Comparison of ENCODE assay signal across 1 cellular context in genomic region chr6:26532699-26533523, GRCh38.
TF ChIP-seq lines count a peak whose summit lies in the region.

No MANE protein-coding gene starts in this region.

TF ChIP-seq in HEK293, 187 proteins besides CTCF, POLR2A, EP300 and RAD21 (continued from another document and continues in another):
- TF ChIP-seq TRIM28 (IDR thresholded peaks at IDR 0.05; ENCODE audit: borderline replicate concordance, low read length) (peak; percentile 76; the same call in 1 of the 2 replicates), ZNF221 (tag by site-specific recombination; IDR thresholded peaks at IDR 0.05; ENCODE audit: borderline replicate concordance) (no peak; the same call in 1 of the 2 replicates), SCRT1 (tag by site-specific recombination; IDR thresholded peaks at IDR 0.05; ENCODE audit: borderline replicate concordance) (no peak), WT1 (tag by site-specific recombination; IDR thresholded peaks at IDR 0.05) (0 out of 2 replicates have a peak, but pooled peaks have one; percentile 8), ZNF18 (tag by site-specific recombination; IDR thresholded peaks at IDR 0.05) (no peak; the same call in 1 of the 2 replicates), ZNF324 (tag by site-specific recombination; IDR thresholded peaks at IDR 0.05) (peak; percentile 85), ZNF621 (tag by site-specific recombination; IDR thresholded peaks at IDR 0.05) (no peak), ZNF473 (tag by site-specific recombination; IDR thresholded peaks at IDR 0.05) (no peak), IKZF3 (tag by site-specific recombination; IDR thresholded peaks at IDR 0.05) (peak; percentile 50), PRDM6 (tag by site-specific recombination; IDR thresholded peaks at IDR 0.05) (0 out of 2 replicates have a peak, but pooled peaks have one; percentile 8), ZNF274 (IDR thresholded peaks at IDR 0.05; ENCODE audit: low read length) (no peak), ZNF274 (tag by site-specific recombination; IDR thresholded peaks at IDR 0.05; ENCODE audit: borderline replicate concordance) (no peak), ZNF596 (tag by site-specific recombination; IDR thresholded peaks at IDR 0.05) (no peak), KLF7 (tag by site-specific recombination; IDR thresholded peaks at IDR 0.05; ENCODE audit: borderline replicate concordance) (no peak), ZFP37 (tag by site-specific recombination; IDR thresholded peaks at IDR 0.05) (peak; percentile 90; the same call in 1 of the 2 replicates), KLF16 (tag by site-specific recombination; IDR thresholded peaks at IDR 0.05) (no peak), ZNF350 (tag by site-specific recombination; IDR thresholded peaks at IDR 0.05) (no peak), ZFP41 (tag by site-specific recombination; IDR thresholded peaks at IDR 0.05; ENCODE audit: borderline replicate concordance) (no peak), ZBTB1 (tag by site-specific recombination; IDR thresholded peaks at IDR 0.05) (no peak), ZSCAN30 (tag by site-specific recombination; IDR thresholded peaks at IDR 0.05) (peak; percentile 92), ZBTB11 (tag by site-specific recombination; conservative IDR thresholded peaks at IDR 0.05; ENCODE audit: low read depth) (no peak), ZNF10 (tag by site-specific recombination; IDR thresholded peaks at IDR 0.05) (peak; percentile 86; the same call in 1 of the 2 replicates), ZNF768 (tag by site-specific recombination; IDR thresholded peaks at IDR 0.05) (no peak), YY1 (tag by site-specific recombination; IDR thresholded peaks at IDR 0.05) (peak; percentile 62; the same call in 1 of the 2 replicates), ZNF391 (tag by site-specific recombination; IDR thresholded peaks at IDR 0.05; ENCODE audit: borderline replicate concordance, low read depth) (peak; percentile 52; the same call in 1 of the 2 replicates), ZNF677 (tag by site-specific recombination; IDR thresholded peaks at IDR 0.05) (0 out of 2 replicates have a peak, but pooled peaks have one; percentile 10), SP7 (tag by site-specific recombination; IDR thresholded peaks at IDR 0.05) (peak; percentile 73), ZNF777 (tag by site-specific recombination; IDR thresholded peaks at IDR 0.05; ENCODE audit: borderline replicate concordance) (no peak), MZF1 (tag by site-specific recombination; IDR thresholded peaks at IDR 0.05; ENCODE audit: borderline replicate concordance) (peak; percentile 45; the same call in 1 of the 2 replicates), ZNF211 (tag by site-specific recombination; IDR thresholded peaks at IDR 0.05; ENCODE audit: low read depth) (no peak), FEZF1 (tag by site-specific recombination; IDR thresholded peaks at IDR 0.05) (no peak), GLIS2 (tag by site-specific recombination; IDR thresholded peaks at IDR 0.05) (no peak), ZXDB (tag by site-specific recombination; IDR thresholded peaks at IDR 0.05) (peak; percentile 37; the same call in 1 of the 2 replicates), ZNF335 (tag by site-specific recombination; conservative IDR thresholded peaks at IDR 0.05) (peak; percentile 87), ZNF341 (tag by site-specific recombination; IDR thresholded peaks at IDR 0.05; ENCODE audit: low read depth) (peak; percentile 31; the same call in 1 of the 2 replicates), ZBTB8A (tag by site-specific recombination; IDR thresholded peaks at IDR 0.05) (peak; percentile 43; the same call in 1 of the 2 replicates), ZNF426 (tag by site-specific recombination; IDR thresholded peaks at IDR 0.05) (no peak), SP2 (tag by site-specific recombination; IDR thresholded peaks at IDR 0.05) (no peak), ZNF394 (tag by site-specific recombination; IDR thresholded peaks at IDR 0.05; ENCODE audit: borderline replicate concordance) (peak; percentile 95), ZNF529 (tag by site-specific recombination; IDR thresholded peaks at IDR 0.05; ENCODE audit: insufficient replicate concordance) (no peak), ZNF501 (tag by site-specific recombination; IDR thresholded peaks at IDR 0.05) (peak; percentile 86), ZNF654 (tag by site-specific recombination; IDR thresholded peaks at IDR 0.05; ENCODE audit: low read depth) (no peak), ZNF311 (tag by site-specific recombination; IDR thresholded peaks at IDR 0.05; ENCODE audit: borderline replicate concordance) (no peak), OSR2 (tag by site-specific recombination; IDR thresholded peaks at IDR 0.05) (no peak), ZBTB20 (tag by site-specific recombination; IDR thresholded peaks at IDR 0.05) (no peak), ZSCAN18 (tag by site-specific recombination; IDR thresholded peaks at IDR 0.05) (no peak), ZNF169 (tag by site-specific recombination; IDR thresholded peaks at IDR 0.05) (no peak), GFI1B (tag by site-specific recombination; IDR thresholded peaks at IDR 0.05) (0 out of 2 replicates have a peak, but pooled peaks have one; percentile 36), ZNF670 (tag by site-specific recombination; IDR thresholded peaks at IDR 0.05; ENCODE audit: low read depth) (no peak), ZBTB48 (tag by site-specific recombination; IDR thresholded peaks at IDR 0.05) (no peak), YY2 (tag by site-specific recombination; IDR thresholded peaks at IDR 0.05) (no peak), ZNF510 (tag by site-specific recombination; IDR thresholded peaks at IDR 0.05; ENCODE audit: insufficient replicate concordance) (no peak), ZNF785 (tag by site-specific recombination; IDR thresholded peaks at IDR 0.05) (no peak), ZNF660 (tag by site-specific recombination; IDR thresholded peaks at IDR 0.05) (peak; percentile 95), ZNF560 (tag by site-specific recombination; IDR thresholded peaks at IDR 0.05; ENCODE audit: borderline replicate concordance) (no peak)
- TF ChIP-seq, protein P1, sequence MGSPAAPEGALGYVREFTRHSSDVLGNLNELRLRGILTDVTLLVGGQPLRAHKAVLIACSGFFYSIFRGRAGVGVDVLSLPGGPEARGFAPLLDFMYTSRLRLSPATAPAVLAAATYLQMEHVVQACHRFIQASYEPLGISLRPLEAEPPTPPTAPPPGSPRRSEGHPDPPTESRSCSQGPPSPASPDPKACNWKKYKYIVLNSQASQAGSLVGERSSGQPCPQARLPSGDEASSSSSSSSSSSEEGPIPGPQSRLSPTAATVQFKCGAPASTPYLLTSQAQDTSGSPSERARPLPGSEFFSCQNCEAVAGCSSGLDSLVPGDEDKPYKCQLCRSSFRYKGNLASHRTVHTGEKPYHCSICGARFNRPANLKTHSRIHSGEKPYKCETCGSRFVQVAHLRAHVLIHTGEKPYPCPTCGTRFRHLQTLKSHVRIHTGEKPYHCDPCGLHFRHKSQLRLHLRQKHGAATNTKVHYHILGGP (tag by site-specific recombination; IDR thresholded peaks at IDR 0.05) = no peak
- TF ChIP-seq, protein P2, sequence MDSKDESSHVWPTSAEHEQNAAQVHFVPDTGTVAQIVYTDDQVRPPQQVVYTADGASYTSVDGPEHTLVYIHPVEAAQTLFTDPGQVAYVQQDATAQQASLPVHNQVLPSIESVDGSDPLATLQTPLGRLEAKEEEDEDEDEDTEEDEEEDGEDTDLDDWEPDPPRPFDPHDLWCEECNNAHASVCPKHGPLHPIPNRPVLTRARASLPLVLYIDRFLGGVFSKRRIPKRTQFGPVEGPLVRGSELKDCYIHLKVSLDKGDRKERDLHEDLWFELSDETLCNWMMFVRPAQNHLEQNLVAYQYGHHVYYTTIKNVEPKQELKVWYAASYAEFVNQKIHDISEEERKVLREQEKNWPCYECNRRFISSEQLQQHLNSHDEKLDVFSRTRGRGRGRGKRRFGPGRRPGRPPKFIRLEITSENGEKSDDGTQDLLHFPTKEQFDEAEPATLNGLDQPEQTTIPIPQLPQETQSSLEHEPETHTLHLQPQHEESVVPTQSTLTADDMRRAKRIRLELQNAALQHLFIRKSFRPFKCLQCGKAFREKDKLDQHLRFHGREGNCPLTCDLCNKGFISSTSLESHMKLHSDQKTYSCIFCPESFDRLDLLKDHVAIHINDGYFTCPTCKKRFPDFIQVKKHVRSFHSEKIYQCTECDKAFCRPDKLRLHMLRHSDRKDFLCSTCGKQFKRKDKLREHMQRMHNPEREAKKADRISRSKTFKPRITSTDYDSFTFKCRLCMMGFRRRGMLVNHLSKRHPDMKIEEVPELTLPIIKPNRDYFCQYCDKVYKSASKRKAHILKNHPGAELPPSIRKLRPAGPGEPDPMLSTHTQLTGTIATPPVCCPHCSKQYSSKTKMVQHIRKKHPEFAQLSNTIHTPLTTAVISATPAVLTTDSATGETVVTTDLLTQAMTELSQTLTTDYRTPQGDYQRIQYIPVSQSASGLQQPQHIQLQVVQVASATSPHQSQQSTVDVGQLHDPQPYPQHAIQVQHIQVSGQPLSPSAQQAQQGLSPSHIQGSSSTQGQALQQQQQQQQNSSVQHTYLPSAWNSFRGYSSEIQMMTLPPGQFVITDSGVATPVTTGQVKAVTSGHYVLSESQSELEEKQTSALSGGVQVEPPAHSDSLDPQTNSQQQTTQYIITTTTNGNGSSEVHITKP (tag by site-specific recombination; IDR thresholded peaks at IDR 0.05) = peak; percentile 49; the same call in 1 of the 2 replicates
- TF ChIP-seq, protein P3, sequence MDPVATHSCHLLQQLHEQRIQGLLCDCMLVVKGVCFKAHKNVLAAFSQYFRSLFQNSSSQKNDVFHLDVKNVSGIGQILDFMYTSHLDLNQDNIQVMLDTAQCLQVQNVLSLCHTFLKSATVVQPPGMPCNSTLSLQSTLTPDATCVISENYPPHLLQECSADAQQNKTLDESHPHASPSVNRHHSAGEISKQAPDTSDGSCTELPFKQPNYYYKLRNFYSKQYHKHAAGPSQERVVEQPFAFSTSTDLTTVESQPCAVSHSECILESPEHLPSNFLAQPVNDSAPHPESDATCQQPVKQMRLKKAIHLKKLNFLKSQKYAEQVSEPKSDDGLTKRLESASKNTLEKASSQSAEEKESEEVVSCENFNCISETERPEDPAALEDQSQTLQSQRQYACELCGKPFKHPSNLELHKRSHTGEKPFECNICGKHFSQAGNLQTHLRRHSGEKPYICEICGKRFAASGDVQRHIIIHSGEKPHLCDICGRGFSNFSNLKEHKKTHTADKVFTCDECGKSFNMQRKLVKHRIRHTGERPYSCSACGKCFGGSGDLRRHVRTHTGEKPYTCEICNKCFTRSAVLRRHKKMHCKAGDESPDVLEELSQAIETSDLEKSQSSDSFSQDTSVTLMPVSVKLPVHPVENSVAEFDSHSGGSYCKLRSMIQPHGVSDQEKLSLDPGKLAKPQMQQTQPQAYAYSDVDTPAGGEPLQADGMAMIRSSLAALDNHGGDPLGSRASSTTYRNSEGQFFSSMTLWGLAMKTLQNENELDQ (tag by site-specific recombination; IDR thresholded peaks at IDR 0.05; ENCODE audit: low read depth) = no peak
